Comparison of ENCODE assay signal across 32 cellular contexts in genomic region chr1:205072286-205072685, GRCh38. TPM values are rescaled to one million over a fixed set of nuclear protein-coding genes. Genes with fewer than 3 reads are reported as not detected.
"Had no signal": no experiment of that assay in that cellular context is flagged by ENCODE, and none has a peak within 500 bp of the region (broad histone marks: within the 10 kb centered on the region; RNA-seq: fewer than 3 reads in every experiment).

No MANE protein-coding gene starts in this region.

- H3K4me3 Mint-ChIP-seq: activated CD4-positive, alpha-beta T cell treated with anti-CD3 and anti-CD28 coated beads, Interleukin-2, amount 10 ng/mL, durations not matched to agents 24 days and 14 days; activated CD8-positive, alpha-beta T cell treated with anti-CD3 and anti-CD28 coated beads, Interleukin-2, amount 10 ng/mL, durations not matched to agents 7 days and 5 days; activated naive CD4-positive, alpha-beta T cell treated with anti-CD3 and anti-CD28 coated beads, Interleukin-2, amount 50 U/mL, for 24 hours; activated naive CD8-positive, alpha-beta T cell treated with anti-CD3 and anti-CD28 coated beads, Interleukin-2, amount 10 ng/mL, durations not matched to agents 7 days and 5 days; T-helper 1 cell treated with Interleukin-12 subunit alpha and Interleukin-12 subunit beta and Interleukin-4 antibody, amounts not matched to agents 30 μg/mL and 1 μg/mL, for 36 hours; T-helper 2 cell treated with Interferon-gamma antibody and Interleukin-4, amounts not matched to agents 5 μg/mL and 100 μg/mL, for 36 hours had no signal

- DNase-seq: activated CD4-positive, alpha-beta T cell treated with anti-CD3 and anti-CD28 coated beads, Interleukin-2, amount 10 ng/mL, durations not matched to agents 24 days and 14 days; activated CD4-positive, alpha-beta T cell treated with anti-CD3 and anti-CD28 coated beads, Interleukin-2, amount 50 U/mL, for 48 hours; activated CD8-positive, alpha-beta memory T cell treated with anti-CD3 and anti-CD28 coated beads, Interleukin-2, amount 50 U/mL, for 4 hours; activated CD8-positive, alpha-beta T cell treated with anti-CD3 and anti-CD28 coated beads, Interleukin-2, amount 10 ng/mL, durations not matched to agents 7 days and 5 days; activated gamma-delta T cell; activated naive CD4-positive, alpha-beta T cell treated with Interleukin-2 at 50 U/mL for 16 hours; activated naive CD8-positive, alpha-beta T cell treated with anti-CD3 and anti-CD28 coated beads, Interleukin-2, amount 10 ng/mL, durations not matched to agents 7 days and 5 days; body of pancreas; Kasumi-1; KG1; MM.1S; MV-4-11; NCI-H1092; NCI-H1436 treated with DMSO at 0.1 percent for 48 hours; NCI-H187; NCI-H2029 treated with DMSO at 0.1 percent for 48 hours; NCI-H2107; NCI-H2171; NCI-H510A; NCI-H526; NCI-H748 treated with DMSO at 0.1 percent for 48 hours; NK-92 treated with Interleukin-12 subunit alpha and Interleukin-12 subunit beta, amount 100 ng/mL, for 24 hours; RPMI8226; SHP77 treated with DMSO at 0.1 percent for 48 hours; SK-N-SH had no signal

- H3K27me3 ChIP-seq: body of pancreas, Peyer's patch, SJSA1 had no signal

- H3K4me1 Mint-ChIP-seq: activated CD4-positive, alpha-beta T cell treated with anti-CD3 and anti-CD28 coated beads, Interleukin-2, amount 10 ng/mL, durations not matched to agents 24 days and 14 days; activated naive CD4-positive, alpha-beta T cell treated with anti-CD3 and anti-CD28 coated beads, Interleukin-2, amount 50 U/mL, for 24 hours; activated naive CD8-positive, alpha-beta T cell treated with anti-CD3 and anti-CD28 coated beads, Interleukin-2, amount 10 ng/mL, durations not matched to agents 7 days and 5 days had no signal

- H3K9me3 Mint-ChIP-seq: activated CD4-positive, alpha-beta T cell treated with anti-CD3 and anti-CD28 coated beads, Interleukin-2, amount 10 ng/mL, durations not matched to agents 24 days and 14 days; activated naive CD4-positive, alpha-beta T cell treated with anti-CD3 and anti-CD28 coated beads, Interleukin-2, amount 50 U/mL, for 24 hours; activated naive CD8-positive, alpha-beta T cell treated with anti-CD3 and anti-CD28 coated beads, Interleukin-2, amount 10 ng/mL, durations not matched to agents 7 days and 5 days; activated T-helper 2 cell treated with anti-CD3 and anti-CD28 coated beads, Interferon-gamma antibody, Interleukin-2, Interleukin-4, amounts not matched to agents 10 μg/mL and 5 μg/mL and 100 μg/mL, durations not matched to agents 14 hours and 24 hours and 36 hours; T-helper 1 cell treated with Interleukin-12 subunit alpha and Interleukin-12 subunit beta and Interleukin-4 antibody, amounts not matched to agents 30 μg/mL and 1 μg/mL, for 36 hours; T-helper 2 cell treated with Interferon-gamma antibody and Interleukin-4, amounts not matched to agents 5 μg/mL and 100 μg/mL, for 36 hours had no signal

- H3K4me3 ChIP-seq: body of pancreas, Peyer's patch, SJSA1 had no signal

- H3K4me1 ChIP-seq: Peyer's patch, SJSA1 had no signal

- H3K36me3 Mint-ChIP-seq: activated naive CD4-positive, alpha-beta T cell treated with anti-CD3 and anti-CD28 coated beads, Interleukin-2, amount 50 U/mL, for 24 hours; activated naive CD8-positive, alpha-beta T cell treated with anti-CD3 and anti-CD28 coated beads, Interleukin-2, amount 10 ng/mL, durations not matched to agents 7 days and 5 days had no signal

- H3K27ac Mint-ChIP-seq: activated CD4-positive, alpha-beta T cell treated with anti-CD3 and anti-CD28 coated beads, Interleukin-2, amount 10 ng/mL, durations not matched to agents 24 days and 14 days; activated CD8-positive, alpha-beta T cell treated with anti-CD3 and anti-CD28 coated beads, Interleukin-2, amount 10 ng/mL, durations not matched to agents 7 days and 5 days; activated naive CD4-positive, alpha-beta T cell treated with anti-CD3 and anti-CD28 coated beads, Interleukin-2, amount 50 U/mL, for 24 hours; activated naive CD8-positive, alpha-beta T cell treated with anti-CD3 and anti-CD28 coated beads, Interleukin-2, amount 10 ng/mL, durations not matched to agents 7 days and 5 days; activated T-helper 2 cell treated with anti-CD3 and anti-CD28 coated beads, Interferon-gamma antibody, Interleukin-2, Interleukin-4, amounts not matched to agents 10 μg/mL and 5 μg/mL and 100 μg/mL, durations not matched to agents 14 hours and 24 hours and 36 hours; T-helper 1 cell treated with Interleukin-12 subunit alpha and Interleukin-12 subunit beta and Interleukin-4 antibody, amounts not matched to agents 30 μg/mL and 1 μg/mL, for 36 hours; T-helper 2 cell treated with Interferon-gamma antibody and Interleukin-4, amounts not matched to agents 5 μg/mL and 100 μg/mL, for 36 hours had no signal

- H3K36me3 ChIP-seq: Peyer's patch, SJSA1 had no signal

- H3K9me3 ChIP-seq: body of pancreas, Peyer's patch, SJSA1, SK-N-SH had no signal

- H3K27me3 Mint-ChIP-seq: activated CD4-positive, alpha-beta T cell treated with anti-CD3 and anti-CD28 coated beads, Interleukin-2, amount 10 ng/mL, durations not matched to agents 24 days and 14 days; activated naive CD4-positive, alpha-beta T cell treated with anti-CD3 and anti-CD28 coated beads, Interleukin-2, amount 50 U/mL, for 24 hours; activated naive CD8-positive, alpha-beta T cell treated with anti-CD3 and anti-CD28 coated beads, Interleukin-2, amount 10 ng/mL, durations not matched to agents 7 days and 5 days had no signal

- ATAC-seq: activated CD8-positive, alpha-beta T cell treated with anti-CD3 and anti-CD28 coated beads, Interleukin-2, amount 10 ng/mL, durations not matched to agents 7 days and 5 days; body of pancreas; PC-3 had no signal

- H3K27ac ChIP-seq: body of pancreas, Peyer's patch, SJSA1 had no signal

RNA-seq across cellular contexts. Expression of gene CNTN2, which starts 29.3 kb away (rescaled TPM):
- total RNA-seq: activated CD4-positive, alpha-beta T cell treated with anti-CD3 and anti-CD28 coated beads, Interleukin-2, amount 10 ng/mL, durations not matched to agents 24 days and 14 days; activated CD8-positive, alpha-beta T cell treated with anti-CD3 and anti-CD28 coated beads, Interleukin-2, amount 10 ng/mL, durations not matched to agents 7 days and 5 days; activated naive CD8-positive, alpha-beta T cell treated with anti-CD3 and anti-CD28 coated beads, Interleukin-2, amount 10 ng/mL, durations not matched to agents 7 days and 5 days; activated T-helper 2 cell treated with anti-CD3 and anti-CD28 coated beads, Interferon-gamma antibody, Interleukin-2, Interleukin-4, amounts not matched to agents 10 μg/mL and 5 μg/mL and 100 μg/mL, durations not matched to agents 14 hours and 24 hours and 36 hours; body of pancreas; SJSA1 had no signal
